12 cellular contexts compared by ENCODE assay signal in genomic region chr5:152542741-152543140, GRCh38.
A peak's percentile ranks its signal among the peaks of the same experiment; 100 is the strongest.
DNase-seq lines count a peak whose midpoint lies in the region; ATAC-seq and TF ChIP-seq lines count a peak whose summit lies in the region.
"Had no signal": no experiment of that assay in that cellular context is flagged by ENCODE, and none has a peak within 500 bp of the region (broad histone marks: within the 10 kb centered on the region; RNA-seq: fewer than 3 reads in every experiment).

No MANE protein-coding gene starts in this region.

- H3K27ac Mint-ChIP-seq in MCF 10A (ENCODE audit: low read depth, unreplicated experiment): no peak overlapping the region
- no peak overlapping the region for H3K27ac Mint-ChIP-seq in effector memory CD8-positive, alpha-beta T cell
- H3K27ac Mint-ChIP-seq in T-helper 17 cell: no peak overlapping the region
- H3K27ac Mint-ChIP-seq: activated naive CD8-positive, alpha-beta T cell treated with anti-CD3 and anti-CD28 coated beads, Interleukin-2, amount 50 U/mL, for 24 hours had no signal

- no peaks in the 10 kb centered on the region for H3K9me3 ChIP-seq in breast epithelium
- H3K9me3 ChIP-seq in T-helper 17 cell (ENCODE audit: control insufficient read depth, low read length, poor library complexity, severe bottlenecking): no peaks in the 10 kb centered on the region

- CTCF ChIA-PET in MCF 10A (lab: Yijun Ruan, JAX): interaction anchor here (0.7 to 5.0 kb wide), 6 partner anchors 10 to 1978 kb away, joined by 3 to 30 read pairs (median 8); no protein-coding TSS in a partner anchor

- no peaks in the 10 kb centered on the region for H3K36me3 ChIP-seq in breast epithelium

- H3K27me3 Mint-ChIP-seq in MCF 10A (ENCODE audit: insufficient read depth, unreplicated experiment): no peaks in the 10 kb centered on the region
- H3K27me3 Mint-ChIP-seq in effector memory CD8-positive, alpha-beta T cell: peaks cover 31 to 38% of the 10 kb centered on the region in 2 donors
- H3K27me3 Mint-ChIP-seq in T-helper 17 cell: peaks cover 53% of the 10 kb centered on the region

- intact Hi-C loops in MCF 10A (cut with micrococcal nuclease) (no loop called here), breast epithelium (cut with DNase I; ENCODE audit: low total_unique reads) (no loop called here)

- H3K27me3 ChIP-seq in breast epithelium: peaks cover 0 to 6% of the 10 kb centered on the region in 2 donors

- H3K4me3 Mint-ChIP-seq in MCF 10A (ENCODE audit: unreplicated experiment) (no peak overlapping the region), T-helper 17 cell (no peak overlapping the region)
- H3K4me3 Mint-ChIP-seq in effector memory CD8-positive, alpha-beta T cell: no peak overlapping the region
- H3K4me3 Mint-ChIP-seq: activated naive CD8-positive, alpha-beta T cell treated with anti-CD3 and anti-CD28 coated beads, Interleukin-2, amount 50 U/mL, for 24 hours had no signal

- H3K27ac ChIP-seq in breast epithelium: no peak overlapping the region
- H3K27ac ChIP-seq: PC-9 had no signal

- POLR2A ChIA-PET in MCF 10A (lab: Yijun Ruan, JAX): no interaction called here

- H3K4me3 ChIP-seq in breast epithelium: no peak overlapping the region
- H3K4me3 ChIP-seq: PC-9 had no signal

- no peak for ATAC-seq in HG02798 (IDR thresholded peaks at IDR 0.05; ENCODE audit: poor library complexity, unreplicated experiment)
- ATAC-seq in effector memory CD8-positive, alpha-beta T cell (replicated peaks): no peak
- ATAC-seq in T-helper 17 cell: no peak
- ATAC-seq: activated naive CD8-positive, alpha-beta T cell treated with anti-CD3 and anti-CD28 coated beads, Interleukin-2, amount 50 U/mL, for 24 hours had no signal

- no peak for TF ChIP-seq CTCF in MCF 10A (IDR thresholded peaks at IDR 0.05; ENCODE audit: unreplicated experiment)
- no peak for TF ChIP-seq CTCF in breast epithelium (IDR thresholded peaks at IDR 0.05)

- peak; percentile 73 for DNase-seq in MCF 10A (ENCODE audit: unreplicated experiment)
- DNase-seq in breast epithelium (ENCODE audit: low spot score in 2 of 2): no peak
- DNase-seq in amniotic epithelial cell (ENCODE audit: low read depth): peak; percentile 12
- peak; percentile 28 for DNase-seq in iPS DF 4.7 (ENCODE audit: extremely low read depth, low spot score)
- no peak for DNase-seq in NCI-H1436 (lab: John Stamatoyannopoulos, UW)
- no peak for DNase-seq in effector memory CD8-positive, alpha-beta T cell
- no peak for DNase-seq in T-helper 17 cell
- DNase-seq: activated naive CD8-positive, alpha-beta T cell treated with anti-CD3 and anti-CD28 coated beads, Interleukin-2, amount 50 U/mL, for 24 hours; KG1; PC-9; T-helper 9 cell had no signal

- no TSS peak for BruUV-seq in MCF 10A (replicated peaks; lab: Mats Ljungman, UMichigan)

- no peaks in the 10 kb centered on the region for H3K36me3 Mint-ChIP-seq in MCF 10A (ENCODE audit: insufficient read depth, unreplicated experiment)
- H3K36me3 Mint-ChIP-seq in effector memory CD8-positive, alpha-beta T cell (ENCODE audit: insufficient read depth): no peaks in the 10 kb centered on the region
- no peaks in the 10 kb centered on the region for H3K36me3 Mint-ChIP-seq in T-helper 17 cell (ENCODE audit: low read depth)

- no peaks in the 10 kb centered on the region for H3K4me1 ChIP-seq in breast epithelium

- TF ChIP-seq POLR2A in breast epithelium (IDR thresholded peaks at IDR 0.05): no peak

- no peaks in the 10 kb centered on the region for H3K9me3 Mint-ChIP-seq in MCF 10A (ENCODE audit: unreplicated experiment)
- H3K9me3 Mint-ChIP-seq in effector memory CD8-positive, alpha-beta T cell: no peaks in the 10 kb centered on the region
- H3K9me3 Mint-ChIP-seq: activated naive CD8-positive, alpha-beta T cell treated with anti-CD3 and anti-CD28 coated beads, Interleukin-2, amount 50 U/mL, for 24 hours had no signal

- peaks cover 12% of the 10 kb centered on the region for H3K4me1 Mint-ChIP-seq in MCF 10A (ENCODE audit: insufficient read depth, unreplicated experiment)
- no peaks in the 10 kb centered on the region for H3K4me1 Mint-ChIP-seq in effector memory CD8-positive, alpha-beta T cell (ENCODE audit: low read depth in 2 of 2)
- peaks cover 2% of the 10 kb centered on the region for H3K4me1 Mint-ChIP-seq in T-helper 17 cell
- H3K4me1 Mint-ChIP-seq: activated naive CD8-positive, alpha-beta T cell treated with anti-CD3 and anti-CD28 coated beads, Interleukin-2, amount 50 U/mL, for 24 hours had no signal

Comparison
In these comparisons a context has a peak if more than half of its experiments do, and no peak if none do; other contexts are left out.
1. DNase-seq: peak in MCF 10A (single experiment), amniotic epithelial cell (single experiment) and iPS DF 4.7 (single experiment); none in breast epithelium (0 of 2), NCI-H1436 (single experiment), effector memory CD8-positive, alpha-beta T cell (0 of 3) and T-helper 17 cell (0 of 3).